Comparison of ENCODE assay signal across 14 cellular contexts in genomic region chr3:52848617-52849016, GRCh38. TPM values are rescaled to one million over a fixed set of nuclear protein-coding genes. Genes with fewer than 3 reads are reported as not detected.
A peak's percentile ranks its signal among the peaks of the same experiment; 100 is the strongest.
DNase-seq lines count a peak whose midpoint lies in the region; ATAC-seq and TF ChIP-seq lines count a peak whose summit lies in the region.
"Had no signal": no experiment of that assay in that cellular context is flagged by ENCODE, and none has a peak within 500 bp of the region (broad histone marks: within the 10 kb centered on the region; RNA-seq: fewer than 3 reads in every experiment).

No MANE protein-coding gene starts in this region.

- ATAC-seq in left lobe of liver, result no peak
- ATAC-seq in HG03159 (IDR thresholded peaks at IDR 0.05; ENCODE audit: unreplicated experiment), result no peak
- ATAC-seq: effector memory CD8-positive, alpha-beta T cell; naive thymus-derived CD8-positive, alpha-beta T cell had no signal

- H3K27me3 ChIP-seq in left ventricle myocardium inferior (ENCODE audit: low read depth), result no peaks in the 10 kb centered on the region
- no peaks in the 10 kb centered on the region for H3K27me3 ChIP-seq in mesenchymal stem cell (ENCODE audit: control insufficient read depth in 1 of 2, insufficient read depth in 1 of 2, low read length in 2 of 2)

- 46% methylated on average over 7 of the region's 7 CpGs for WGBS in mesenchymal stem cell

- no peak overlapping the region for H3K9ac ChIP-seq in mesenchymal stem cell (ENCODE audit: low read length)

- H3K79me1 ChIP-seq in mesenchymal stem cell (replicated peaks; ENCODE audit: low read length, poor library complexity, severe bottlenecking), result peaks cover 2% of the 10 kb centered on the region

- H3K9me3 ChIP-seq in left ventricle myocardium inferior (replicated peaks) (no peaks in the 10 kb centered on the region), mesenchymal stem cell (ENCODE audit: control insufficient read depth, low read length) (no peaks in the 10 kb centered on the region)

- no peak overlapping the region for H4K91ac ChIP-seq in mesenchymal stem cell (ENCODE audit: low read length)

- H2BK15ac ChIP-seq in mesenchymal stem cell (ENCODE audit: low read depth, poor library complexity, severe bottlenecking), result peak overlapping the region; percentile 20

- H3K4me1 ChIP-seq in left ventricle myocardium inferior, result peaks cover 28% of the 10 kb centered on the region
- H3K4me1 ChIP-seq in mesenchymal stem cell (ENCODE audit: control insufficient read depth, insufficient read depth, low read depth, low read length), result peaks cover 1% of the 10 kb centered on the region

- no peak overlapping the region for H3K23ac ChIP-seq in mesenchymal stem cell (ENCODE audit: low read length in 2 of 2)

- no peak overlapping the region for H2BK5ac ChIP-seq in mesenchymal stem cell (ENCODE audit: low read depth, low read length, poor library complexity, severe bottlenecking)

- no peak overlapping the region for H3K4me2 ChIP-seq in mesenchymal stem cell (ENCODE audit: low read length, poor library complexity, severe bottlenecking)

- H2AFZ ChIP-seq in mesenchymal stem cell (ENCODE audit: low read depth, low read length), result no peak overlapping the region

- no peak overlapping the region for H3K4me3 ChIP-seq in left ventricle myocardium inferior
- H3K4me3 ChIP-seq in cardiac fibroblast (replicated peaks in 1 of 2; ENCODE audit: low read depth in 2 of 2, low read length in 2 of 2), result no peak overlapping the region
- no peak overlapping the region for H3K4me3 ChIP-seq in mesenchymal stem cell (ENCODE audit: insufficient read depth in 1 of 2, low read depth in 1 of 2, low read length in 2 of 2)

- peak overlapping the region; percentile 5 for H3K27ac ChIP-seq in left ventricle myocardium inferior (replicated peaks)
- H3K27ac ChIP-seq in mesenchymal stem cell (ENCODE audit: low read length, poor library complexity, severe bottlenecking), result no peak overlapping the region

- TF ChIP-seq CTCF in left ventricle myocardium inferior (IDR thresholded peaks at IDR 0.05; ENCODE audit: borderline replicate concordance) (no peak), cardiac fibroblast (IDR thresholded peaks at IDR 0.05; ENCODE audit: low read depth, low read length) (no peak)

- H3K36me3 ChIP-seq in left ventricle myocardium inferior, result peaks cover 55% of the 10 kb centered on the region
- peaks cover 44 to 50% of the 10 kb centered on the region in 2 experiments for H3K36me3 ChIP-seq in mesenchymal stem cell (ENCODE audit: control insufficient read depth in 1 of 2, insufficient read depth in 2 of 2, low read depth in 1 of 2, low read length in 2 of 2)

- no peak overlapping the region for H3K4ac ChIP-seq in mesenchymal stem cell (ENCODE audit: low read depth in 1 of 2, low read length in 2 of 2)

- no peak overlapping the region for H3K14ac ChIP-seq in mesenchymal stem cell (ENCODE audit: low read length in 2 of 2)

- no peak overlapping the region for H2BK120ac ChIP-seq in mesenchymal stem cell (ENCODE audit: low read depth, low read length)

- H3K18ac ChIP-seq in mesenchymal stem cell (ENCODE audit: low read depth in 1 of 2, low read length in 2 of 2), result no peak overlapping the region

- no peak overlapping the region for H2BK12ac ChIP-seq in mesenchymal stem cell (ENCODE audit: low read length in 2 of 2)

- DNase-seq in left ventricle myocardium inferior (no peak), cardiac septum (ENCODE audit: low spot score) (no peak), cardiac fibroblast (ENCODE audit: low read depth in 2 of 2) (peak; percentile 53 to 69), mesenchymal stem cell (peak; percentile 80), NCI-H2196 (lab: John Stamatoyannopoulos, UW; ENCODE audit: unreplicated experiment) (no peak), left lobe of liver (ENCODE audit: low spot score) (no peak)
- no peak for DNase-seq in activated effector memory CD4-positive, alpha-beta T cell treated with Interleukin-2 at 50 U/mL for 16 hours
- DNase-seq: activated CD4-positive, alpha-beta T cell treated with anti-CD3 and anti-CD28 coated beads, Interleukin-2, amount 50 U/mL, for 4 hours; effector memory CD8-positive, alpha-beta T cell; naive thymus-derived CD8-positive, alpha-beta T cell; NCI-H1417 treated with DMSO at 0.1 percent for 48 hours; NK-92 treated with Interleukin-12 subunit alpha and Interleukin-12 subunit beta, amount 100 ng/mL, for 24 hours had no signal

- no peak overlapping the region for H2AK5ac ChIP-seq in mesenchymal stem cell (ENCODE audit: low read length, severe bottlenecking)

- no peak overlapping the region for H4K8ac ChIP-seq in mesenchymal stem cell (ENCODE audit: low read length)

- intact Hi-C loops in left ventricle myocardium inferior (cut with micrococcal nuclease), result no loop called here
- intact Hi-C loops in cardiac septum (cut with DNase I), result loop anchor here (5.0 kb wide), 1 partner anchor 49 kb away; the partner anchor contains the start of gene STIMATE

RNA-seq across cellular contexts. Expression of gene MUSTN1, which starts 13.8 kb away (rescaled TPM):
- total RNA-seq in left ventricle myocardium inferior (32.7 TPM), cardiac septum (15.9 TPM), left lobe of liver (0.38 TPM)
- 0.48 TPM for polyA plus RNA-seq in mesenchymal stem cell (2013, experiment 1 of 2)
- polyA plus RNA-seq in mesenchymal stem cell (2013, experiment 2 of 2), result not detected
- total RNA-seq: Daoy had no signal

RNA-seq across cellular contexts. Expression of gene ITIH4, which starts 18.1 kb away (rescaled TPM):
- 5.0 TPM for total RNA-seq in left ventricle myocardium inferior
- total RNA-seq in cardiac septum, result 3.2 TPM
- 0.80 TPM for polyA plus RNA-seq in mesenchymal stem cell (2013, experiment 1 of 2)
- 0.93 TPM for polyA plus RNA-seq in mesenchymal stem cell (2013, experiment 2 of 2)
- total RNA-seq in left lobe of liver, result 4,358 TPM

RNA-seq across cellular contexts. Expression of gene STIMATE, which starts 48.7 kb away (rescaled TPM):
- 6.3 TPM for total RNA-seq in left ventricle myocardium inferior
- 11.2 TPM for total RNA-seq in cardiac septum
- polyA plus RNA-seq in mesenchymal stem cell (2013, experiment 1 of 2), result 17.9 TPM
- 16.0 TPM for polyA plus RNA-seq in mesenchymal stem cell (2013, experiment 2 of 2)
- 36.4 TPM for total RNA-seq in left lobe of liver

RNA-seq across cellular contexts. Expression of gene ITIH3, which starts 54.0 kb away (rescaled TPM):
- 0.55 TPM for total RNA-seq in left ventricle myocardium inferior
- 0.78 TPM for total RNA-seq in cardiac septum
- polyA plus RNA-seq in mesenchymal stem cell (2013, experiment 1 of 2), result 0.06 TPM
- polyA plus RNA-seq in mesenchymal stem cell (2013, experiment 2 of 2), result 0.12 TPM
- total RNA-seq in left lobe of liver, result 779 TPM
- total RNA-seq: Daoy; naive thymus-derived CD8-positive, alpha-beta T cell had no signal

Comparison
In these comparisons a context has a peak if more than half of its experiments do, and no peak if none do; other contexts are left out.
1. DNase-seq: peak in cardiac fibroblast (2 of 2) and mesenchymal stem cell (single experiment); none in left ventricle myocardium inferior (single experiment), cardiac septum (single experiment), activated effector memory CD4-positive, alpha-beta T cell treated with Interleukin-2 at 50 U/mL for 16 hours (single experiment), NCI-H2196 (single experiment) and left lobe of liver (single experiment).
2. RNA of gene MUSTN1, which starts 13.8 kb away (total RNA-seq): 32.7 TPM in left ventricle myocardium inferior (single experiment) and 15.9 TPM in cardiac septum (single experiment); 0.38 TPM in left lobe of liver (single experiment); every median in the first group is over 10 times any median in the second.
3. RNA of gene ITIH4, which starts 18.1 kb away (total RNA-seq): 4,358 TPM in left lobe of liver (single experiment); 5.0 TPM in left ventricle myocardium inferior (single experiment) and 3.2 TPM in cardiac septum (single experiment); every median in the first group is over 100 times any median in the second.